Comparison of ENCODE assay signal across 9 cellular contexts in genomic region chr11:128482512-128483191, GRCh38.
DNase-seq lines count a peak whose midpoint lies in the region; ATAC-seq, FAIRE-seq and TF ChIP-seq lines count a peak whose summit lies in the region.
"Had no signal": no experiment of that assay in that cellular context is flagged by ENCODE, and none has a peak within 500 bp of the region (broad histone marks: within the 10 kb centered on the region; RNA-seq: fewer than 3 reads in every experiment).

No MANE protein-coding gene starts in this region.

- H4K20me1 ChIP-seq in GM12878 (ENCODE audit: control insufficient read depth, insufficient read depth), result no peaks in the 10 kb centered on the region

- intact Hi-C loops in CD8-positive, alpha-beta T cell (cut with DNase I, micrococcal nuclease), result loop anchor here in 1 of 2 experiments (1.0 kb wide), 3 partner anchors 9 to 17 kb away; no protein-coding TSS in a partner anchor
- intact Hi-C loops in GM12878 (cut with micrococcal nuclease; ENCODE audit: unreplicated experiment), result loop anchor here (1.0 to 2.0 kb wide), 3 partner anchors 10 to 34 kb away; no protein-coding TSS in a partner anchor
- intact Hi-C loops in posterior vena cava (cut with DNase I), result loop anchor here in 1 of 2 donors (1.0 kb wide), 1 partner anchor 23 kb away; no protein-coding TSS in a partner anchor

- no peak for TF ChIP-seq CTCF in CD8-positive, alpha-beta T cell (IDR thresholded peaks at IDR 0.05)
- no peak for TF ChIP-seq CTCF in GM12878 (IDR thresholded peaks at IDR 0.05 in 2 of 3, conservative IDR thresholded peaks at IDR 0.05 in 1 of 3; ENCODE audit: control insufficient read depth in 2 of 3, extremely low read depth in 1 of 3, insufficient read depth in 1 of 3, low read depth in 3 of 3, low read length in 3 of 3)
- no peak for TF ChIP-seq CTCF in D721Med (IDR thresholded peaks at IDR 0.05; ENCODE audit: insufficient read depth, missing control alignments)

- no peak overlapping the region for H3K18ac ChIP-seq in trophoblast cell (ENCODE audit: low read length)

- no peak overlapping the region for H2AK5ac ChIP-seq in trophoblast cell (ENCODE audit: low read length)

- peak overlapping the region; percentile 63 for H3K27ac ChIP-seq in CD8-positive, alpha-beta T cell (ENCODE audit: low read depth, low read length)
- H3K27ac ChIP-seq in KOPT-K1 (ENCODE audit: low read depth, low read length, poor library complexity, severe bottlenecking) (peak overlapping the region; percentile 98), GM12878 (ENCODE audit: control insufficient read depth, insufficient read depth) (peak overlapping the region; percentile 97), trophoblast cell (ENCODE audit: low read depth, low read length) (no peak overlapping the region)
- H3K27ac ChIP-seq: HL-60 had no signal

- no peaks in the 10 kb centered on the region for H3K27me3 Mint-ChIP-seq in CD8-positive, alpha-beta T cell (ENCODE audit: low read depth)

- H3K4me1 Mint-ChIP-seq in CD8-positive, alpha-beta T cell (ENCODE audit: low read depth), result peaks cover 96% of the 10 kb centered on the region

- RAD21 ChIA-PET in GM12878 (lab: Charles Lee; ENCODE audit: unreplicated experiment), result interaction anchor here (0.6 to 5.3 kb wide), 21 partner anchors 10 to 348 kb away, joined by 3 to 74 read pairs (median 4); no protein-coding TSS in a partner anchor

- peak; percentile 64 for TF ChIP-seq POLR2A in GM12878 (IDR thresholded peaks at IDR 0.05; ENCODE audit: low read depth, low read length)

- H3K9ac ChIP-seq in GM12878 (ENCODE audit: control insufficient read depth, insufficient read depth, low read length) (peak overlapping the region; percentile 84), trophoblast cell (ENCODE audit: low read length) (no peak overlapping the region)

- FAIRE-seq in GM12878 (lab: Jason Lieb, UNC) (no peak), D721Med (lab: Jason Lieb, UNC) (no peak)

- peak overlapping the region; percentile 99 for H3K27ac Mint-ChIP-seq in CD8-positive, alpha-beta T cell

- H3K23ac ChIP-seq in trophoblast cell (ENCODE audit: low read length), result no peak overlapping the region

- H2BK120ac ChIP-seq in trophoblast cell (ENCODE audit: insufficient read depth, low read length, poor library complexity), result no peak overlapping the region

- peak overlapping the region; percentile 21 for H3K4ac ChIP-seq in trophoblast cell (ENCODE audit: low read depth, low read length)

- CTCF ChIA-PET in CD8-positive, alpha-beta T cell (lab: Charles Lee), result interaction anchor here (0.8 to 2.6 kb wide), 12 partner anchors 11 to 192 kb away, joined by 3 to 13 read pairs (median 4); no protein-coding TSS in a partner anchor
- CTCF ChIA-PET in GM12878 (lab: Yijun Ruan, JAX), result interaction anchor here (1.0 to 3.9 kb wide), 13 partner anchors 10 to 348 kb away, joined by 3 to 27 read pairs (median 6); no protein-coding TSS in a partner anchor

- in situ Hi-C loops in GM12878 (cut with MboI), result no loop called here

- peak overlapping the region; percentile 78 for H3K4me2 ChIP-seq in GM12878 (ENCODE audit: control insufficient read depth, insufficient read depth)
- no peak overlapping the region for H3K4me2 ChIP-seq in trophoblast cell (ENCODE audit: low read length)

- TF ChIP-seq EP300 in GM12878 (IDR thresholded peaks at IDR 0.05; ENCODE audit: borderline replicate concordance in 1 of 2, control insufficient read depth in 1 of 2, low read depth in 2 of 2, low read length in 2 of 2), result peak in 1 of 2 experiments; percentile 44; a peak in 1 of 4 replicates

- peaks cover 94% of the 10 kb centered on the region for H3K36me3 Mint-ChIP-seq in CD8-positive, alpha-beta T cell

- peaks cover 96% of the 10 kb centered on the region for H3K4me1 ChIP-seq in CD8-positive, alpha-beta T cell (ENCODE audit: insufficient read depth, low read length)
- peaks cover 42% of the 10 kb centered on the region for H3K4me1 ChIP-seq in GM12878 (ENCODE audit: control insufficient read depth, insufficient read depth, low read length)
- peaks cover 0 to 2% of the 10 kb centered on the region in 2 experiments for H3K4me1 ChIP-seq in trophoblast cell (ENCODE audit: control insufficient read depth in 1 of 2, insufficient read depth in 2 of 2, low read length in 2 of 2)

- no peaks in the 10 kb centered on the region for H3K9me3 Mint-ChIP-seq in CD8-positive, alpha-beta T cell

- no peak overlapping the region for H4K12ac ChIP-seq in trophoblast cell (ENCODE audit: low read depth, low read length)

- H4K91ac ChIP-seq in trophoblast cell (ENCODE audit: low read depth, low read length), result no peak overlapping the region

- H4K8ac ChIP-seq in trophoblast cell (ENCODE audit: low read depth, low read length), result no peak overlapping the region

- WGBS in GM12878 (ENCODE audit: insufficient coverage, insufficient replicate concordance, low lambda C conversion rate, missing lambda C conversion rate), result under 1% methylated on average over 11 of the region's 11 CpGs
- no CpG with 5 or more reads among the region's 11 CpGs for WGBS in trophoblast cell (ENCODE audit: extremely low coverage, insufficient coverage, insufficient read length)

- SMC1A ChIA-PET in GM12878 (lab: Charles Lee; ENCODE audit: uncharacterized antibody, unreplicated experiment), result interaction anchor here (0.7 to 8.1 kb wide), 27 partner anchors 9 to 348 kb away, joined by 3 to 111 read pairs (median 4); no protein-coding TSS in a partner anchor

- H2AFZ ChIP-seq in GM12878 (ENCODE audit: control insufficient read depth, low read depth, low read length) (peak overlapping the region; percentile 57), trophoblast cell (ENCODE audit: insufficient read depth, low read length, poor library complexity) (no peak overlapping the region)

- DNase-seq in CD8-positive, alpha-beta T cell, result peak in 2 of 7 experiments; percentile 61 to 80
- DNase-seq in GM12878 (ENCODE audit: low read depth, low spot score) (no peak), trophoblast cell (no peak), D721Med (ENCODE audit: insufficient read length, low spot score) (no peak), posterior vena cava (ENCODE audit: low spot score) (no peak), NCI-H1092 treated with DMSO at 0.1 percent for 48 hours (lab: John Stamatoyannopoulos, UW) (no peak)

- no peak overlapping the region for H2BK12ac ChIP-seq in trophoblast cell (ENCODE audit: low read length)

- no peaks in the 10 kb centered on the region for H3K9me3 ChIP-seq in CD8-positive, alpha-beta T cell (ENCODE audit: low read length)
- no peaks in the 10 kb centered on the region for H3K9me3 ChIP-seq in KOPT-K1 (ENCODE audit: insufficient read depth, low read length, poor library complexity, severe bottlenecking)
- H3K9me3 ChIP-seq in GM12878 (replicated peaks; ENCODE audit: control insufficient read depth, insufficient read depth, low read length), result peaks cover 4% of the 10 kb centered on the region; the same call in 2 of the 3 replicates
- H3K9me3 ChIP-seq in trophoblast cell (ENCODE audit: insufficient read depth, low read depth, low read length), result no peaks in the 10 kb centered on the region

- H3K14ac ChIP-seq in trophoblast cell (ENCODE audit: low read length), result no peak overlapping the region

- ATAC-seq in CD8-positive, alpha-beta T cell, result peak; percentile 62
- ATAC-seq in GM21381 (IDR thresholded peaks at IDR 0.05; ENCODE audit: unreplicated experiment) (peak; percentile 53), GM12878 (peak; percentile 81)

- TF ChIP-seq RAD21 in GM12878 (IDR thresholded peaks at IDR 0.05; ENCODE audit: insufficient read depth, low read depth, low read length), result 0 out of 2 replicates have a peak, but pooled peaks have one; percentile 1

- H3K79me1 ChIP-seq in trophoblast cell (ENCODE audit: low read length), result peaks cover 3% of the 10 kb centered on the region

- H2BK5ac ChIP-seq in trophoblast cell (ENCODE audit: low read depth, low read length, poor library complexity), result no peak overlapping the region

- POLR2A ChIA-PET in CD8-positive, alpha-beta T cell (lab: Charles Lee), result interaction anchor here (0.7 to 14.0 kb wide), 18 partner anchors 9 to 363 kb away, joined by 3 to 138 read pairs (median 4); partner anchors contain the start of gene FLI1
- POLR2A ChIA-PET in GM12878 (lab: Charles Lee), result interaction anchor here (0.8 to 4.0 kb wide), 9 partner anchors 10 to 183 kb away, joined by 3 to 32 read pairs (median 6); no protein-coding TSS in a partner anchor

- peak overlapping the region; percentile 26 for H3K4me3 ChIP-seq in CD8-positive, alpha-beta T cell (ENCODE audit: low read depth, low read length)
- H3K4me3 ChIP-seq in GM12878 (peak overlapping the region; percentile 37), trophoblast cell (ENCODE audit: low read depth, low read length) (no peak overlapping the region)

- H3K36me3 ChIP-seq in CD8-positive, alpha-beta T cell (ENCODE audit: insufficient read depth, low read length), result peaks cover 75% of the 10 kb centered on the region
- peaks cover 91% of the 10 kb centered on the region for H3K36me3 ChIP-seq in KOPT-K1 (ENCODE audit: insufficient read depth, low read length)
- H3K36me3 ChIP-seq in GM12878 (ENCODE audit: control insufficient read depth in 2 of 2, insufficient read depth in 2 of 2, low read length in 1 of 2), result peaks cover 15 to 49% of the 10 kb centered on the region in 2 experiments
- H3K36me3 ChIP-seq in trophoblast cell (ENCODE audit: control insufficient read depth in 1 of 2, insufficient read depth in 2 of 2, low read length in 2 of 2), result peaks cover 26 to 45% of the 10 kb centered on the region in 2 experiments

- BruUV-seq in GM12878 (replicated peaks; lab: Mats Ljungman, UMichigan), result no TSS peak

- H3K79me2 ChIP-seq in GM12878 (ENCODE audit: control insufficient read depth, insufficient read depth, low read length), result peaks cover 41% of the 10 kb centered on the region
- peaks cover 2% of the 10 kb centered on the region for H3K79me2 ChIP-seq in trophoblast cell (ENCODE audit: control insufficient read depth, insufficient read depth, low read length, poor library complexity)

- no peaks in the 10 kb centered on the region for H3K27me3 ChIP-seq in CD8-positive, alpha-beta T cell (ENCODE audit: insufficient read depth, low read length)
- H3K27me3 ChIP-seq in GM12878 (replicated peaks in 1 of 2; ENCODE audit: control insufficient read depth in 2 of 2, insufficient read depth in 2 of 2, low read length in 1 of 2) (no peaks in the 10 kb centered on the region), trophoblast cell (ENCODE audit: insufficient read depth, low read length) (no peaks in the 10 kb centered on the region)

- peak overlapping the region; percentile 71 for H3K4me3 Mint-ChIP-seq in CD8-positive, alpha-beta T cell

TF ChIP-seq in GM12878, 131 proteins besides CTCF, POLR2A, EP300 and RAD21 (continues in another document):
- no peak for TF ChIP-seq ELK1 (IDR thresholded peaks at IDR 0.05; ENCODE audit: low read depth, low read length)
- TF ChIP-seq ZNF24 (IDR thresholded peaks at IDR 0.05), result no peak
